2 cellular contexts compared by ENCODE assay signal in the genomic region with DNA sequence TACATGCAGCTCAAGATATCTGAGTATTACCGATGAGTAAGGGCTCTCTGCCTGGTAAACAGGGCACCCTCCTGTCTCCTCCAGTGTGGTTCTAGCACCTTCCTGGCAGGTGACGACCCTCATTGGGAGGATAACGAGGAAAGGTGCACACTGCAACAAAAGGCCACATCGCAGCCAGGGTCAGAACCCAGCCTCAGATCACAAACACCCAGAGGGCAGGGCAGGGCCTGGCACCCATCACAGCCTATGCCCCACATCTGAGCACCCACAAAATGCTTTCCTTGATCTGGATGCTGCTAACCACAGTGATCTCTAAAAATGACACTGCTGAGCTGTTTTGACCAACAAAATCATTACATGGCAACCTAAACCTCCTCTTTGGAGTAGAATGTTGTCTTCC.
TF ChIP-seq lines count a peak whose summit lies in the region.

No MANE protein-coding gene starts in this region.

TF ChIP-seq in IMR-90, 13 proteins besides CTCF, POLR2A, EP300 and RAD21:
- no peak for TF ChIP-seq ELK1 (IDR thresholded peaks at IDR 0.05; ENCODE audit: borderline replicate concordance, low read depth, low read length)
- TF ChIP-seq SMC3 (IDR thresholded peaks at IDR 0.05; ENCODE audit: low read depth, low read length), result no peak
- no peak for TF ChIP-seq RCOR1 (IDR thresholded peaks at IDR 0.05; ENCODE audit: insufficient replicate concordance, low read length)
- no peak for TF ChIP-seq CHD1 (IDR thresholded peaks at IDR 0.05; ENCODE audit: low read depth, low read length)
- no peak for TF ChIP-seq NFE2L2 (IDR thresholded peaks at IDR 0.05; ENCODE audit: low read depth, low read length)
TF ChIP-seq in IMR-90: peak in this region for 0.

TF ChIP-seq in GM23338, 12 proteins besides CTCF, POLR2A, EP300 and RAD21:
- TF ChIP-seq, protein P1, sequence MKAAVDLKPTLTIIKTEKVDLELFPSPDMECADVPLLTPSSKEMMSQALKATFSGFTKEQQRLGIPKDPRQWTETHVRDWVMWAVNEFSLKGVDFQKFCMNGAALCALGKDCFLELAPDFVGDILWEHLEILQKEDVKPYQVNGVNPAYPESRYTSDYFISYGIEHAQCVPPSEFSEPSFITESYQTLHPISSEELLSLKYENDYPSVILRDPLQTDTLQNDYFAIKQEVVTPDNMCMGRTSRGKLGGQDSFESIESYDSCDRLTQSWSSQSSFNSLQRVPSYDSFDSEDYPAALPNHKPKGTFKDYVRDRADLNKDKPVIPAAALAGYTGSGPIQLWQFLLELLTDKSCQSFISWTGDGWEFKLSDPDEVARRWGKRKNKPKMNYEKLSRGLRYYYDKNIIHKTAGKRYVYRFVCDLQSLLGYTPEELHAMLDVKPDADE (IDR thresholded peaks at IDR 0.05), result no peak
- TF ChIP-seq, protein P2, sequence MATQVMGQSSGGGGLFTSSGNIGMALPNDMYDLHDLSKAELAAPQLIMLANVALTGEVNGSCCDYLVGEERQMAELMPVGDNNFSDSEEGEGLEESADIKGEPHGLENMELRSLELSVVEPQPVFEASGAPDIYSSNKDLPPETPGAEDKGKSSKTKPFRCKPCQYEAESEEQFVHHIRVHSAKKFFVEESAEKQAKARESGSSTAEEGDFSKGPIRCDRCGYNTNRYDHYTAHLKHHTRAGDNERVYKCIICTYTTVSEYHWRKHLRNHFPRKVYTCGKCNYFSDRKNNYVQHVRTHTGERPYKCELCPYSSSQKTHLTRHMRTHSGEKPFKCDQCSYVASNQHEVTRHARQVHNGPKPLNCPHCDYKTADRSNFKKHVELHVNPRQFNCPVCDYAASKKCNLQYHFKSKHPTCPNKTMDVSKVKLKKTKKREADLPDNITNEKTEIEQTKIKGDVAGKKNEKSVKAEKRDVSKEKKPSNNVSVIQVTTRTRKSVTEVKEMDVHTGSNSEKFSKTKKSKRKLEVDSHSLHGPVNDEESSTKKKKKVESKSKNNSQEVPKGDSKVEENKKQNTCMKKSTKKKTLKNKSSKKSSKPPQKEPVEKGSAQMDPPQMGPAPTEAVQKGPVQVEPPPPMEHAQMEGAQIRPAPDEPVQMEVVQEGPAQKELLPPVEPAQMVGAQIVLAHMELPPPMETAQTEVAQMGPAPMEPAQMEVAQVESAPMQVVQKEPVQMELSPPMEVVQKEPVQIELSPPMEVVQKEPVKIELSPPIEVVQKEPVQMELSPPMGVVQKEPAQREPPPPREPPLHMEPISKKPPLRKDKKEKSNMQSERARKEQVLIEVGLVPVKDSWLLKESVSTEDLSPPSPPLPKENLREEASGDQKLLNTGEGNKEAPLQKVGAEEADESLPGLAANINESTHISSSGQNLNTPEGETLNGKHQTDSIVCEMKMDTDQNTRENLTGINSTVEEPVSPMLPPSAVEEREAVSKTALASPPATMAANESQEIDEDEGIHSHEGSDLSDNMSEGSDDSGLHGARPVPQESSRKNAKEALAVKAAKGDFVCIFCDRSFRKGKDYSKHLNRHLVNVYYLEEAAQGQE (IDR thresholded peaks at IDR 0.05; ENCODE audit: unreplicated experiment), result no peak
